In the genomic region with DNA sequence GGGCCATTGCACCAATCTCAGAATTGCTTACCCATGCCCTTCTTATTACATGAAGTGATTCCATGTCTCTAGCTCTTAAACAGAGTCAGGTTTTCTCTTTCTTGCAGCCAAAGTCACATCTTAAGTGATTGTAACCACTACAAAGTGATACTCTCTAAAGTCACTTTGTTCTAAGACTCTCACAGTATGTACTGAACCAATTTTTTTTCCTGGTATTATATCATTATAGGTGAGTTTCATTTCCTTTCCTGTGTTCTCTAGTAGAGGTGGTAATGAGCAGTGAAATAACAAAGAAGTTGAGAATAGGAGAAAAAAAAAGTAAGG, we compare ENCODE assay signal across 17 cellular contexts.
A peak's percentile ranks its signal among the peaks of the same experiment; 100 is the strongest.
DNase-seq lines count a peak whose midpoint lies in the region; ATAC-seq and TF ChIP-seq lines count a peak whose summit lies in the region.
"Had no signal": no experiment of that assay in that cellular context is flagged by ENCODE, and none has a peak within 500 bp of the region (broad histone marks: within the 10 kb centered on the region; RNA-seq: fewer than 3 reads in every experiment).

No MANE protein-coding gene starts in this region.

- H3K36me3 ChIP-seq in spleen (no peaks in the 10 kb centered on the region), heart left ventricle (no peaks in the 10 kb centered on the region)
- H3K36me3 ChIP-seq: gastroesophageal sphincter, right atrium auricular region had no signal

- peak overlapping the region; percentile 56 for H3K4me3 Mint-ChIP-seq in activated T-cell treated with anti-CD3 and anti-CD28 coated beads, Interleukin-2, amount 50 U/mL, for 24 hours
- peak overlapping the region; percentile 7 for H3K4me3 Mint-ChIP-seq in activated T-helper 2 cell treated with anti-CD3 and anti-CD28 coated beads, Interferon-gamma antibody, Interleukin-2, Interleukin-4, amounts not matched to agents 10 μg/mL and 5 μg/mL and 100 μg/mL, durations not matched to agents 14 hours and 24 hours and 36 hours (ENCODE audit: low read depth)

- H3K27me3 ChIP-seq in spleen (replicated peaks in 1 of 7) (no peaks in the 10 kb centered on the region), heart left ventricle (peaks cover 0 to 2% (median 0%) of the 10 kb centered on the region in 9 donors)
- H3K27me3 ChIP-seq: gastroesophageal sphincter, right atrium auricular region had no signal

- H3K9me3 Mint-ChIP-seq in activated T-cell treated with anti-CD3 and anti-CD28 coated beads, Interleukin-2, amount 50 U/mL, for 24 hours = peaks cover 5% of the 10 kb centered on the region
- peaks cover 3% of the 10 kb centered on the region for H3K9me3 Mint-ChIP-seq in activated T-helper 2 cell treated with anti-CD3 and anti-CD28 coated beads, Interferon-gamma antibody, Interleukin-2, Interleukin-4, amounts not matched to agents 10 μg/mL and 5 μg/mL and 100 μg/mL, durations not matched to agents 14 hours and 24 hours and 36 hours

- H3K4me1 ChIP-seq in spleen (peaks cover 5 to 75% (median 28%) of the 10 kb centered on the region in 6 donors), heart left ventricle (peaks cover 0 to 23% (median 0%) of the 10 kb centered on the region in 12 donors)
- H3K4me1 ChIP-seq: gastroesophageal sphincter, right atrium auricular region had no signal

- TF ChIP-seq CTCF in spleen (IDR thresholded peaks at IDR 0.05 in 8 of 11, conservative IDR thresholded peaks at IDR 0.05 in 3 of 11) (no peak), heart left ventricle (IDR thresholded peaks at IDR 0.05) (no peak)

- intact Hi-C loops in activated T-helper 2 cell treated with anti-CD3 and anti-CD28 coated beads, Interferon-gamma antibody, Interleukin-2, Interleukin-4, amounts not matched to agents 10 μg/mL and 5 μg/mL and 100 μg/mL, durations not matched to agents 14 hours and 24 hours and 36 hours (cut with micrococcal nuclease) = loop anchor here (2.0 kb wide), 1 partner anchor 43 kb away; no protein-coding TSS in a partner anchor
- intact Hi-C loops in spleen (cut with DNase I; ENCODE audit: low total_unique reads) (no loop called here), heart left ventricle (cut with DNase I) (no loop called here)

- H3K9me3 ChIP-seq in spleen = no peaks in the 10 kb centered on the region
- no peaks in the 10 kb centered on the region for H3K9me3 ChIP-seq in heart left ventricle
- H3K9me3 ChIP-seq: gastroesophageal sphincter, right atrium auricular region had no signal

- H3K36me3 Mint-ChIP-seq in activated T-cell treated with anti-CD3 and anti-CD28 coated beads, Interleukin-2, amount 50 U/mL, for 24 hours (ENCODE audit: low read depth) = no peaks in the 10 kb centered on the region
- peaks cover 13% of the 10 kb centered on the region for H3K36me3 Mint-ChIP-seq in activated T-helper 2 cell treated with anti-CD3 and anti-CD28 coated beads, Interferon-gamma antibody, Interleukin-2, Interleukin-4, amounts not matched to agents 10 μg/mL and 5 μg/mL and 100 μg/mL, durations not matched to agents 14 hours and 24 hours and 36 hours (ENCODE audit: low read depth)

- H3K4me3 ChIP-seq in Jurkat, Clone E6-1 (ENCODE audit: low read length) = no peak overlapping the region
- H3K4me3 ChIP-seq in spleen (no peak overlapping the region), heart left ventricle (no peak overlapping the region)
- H3K4me3 ChIP-seq: gastroesophageal sphincter, right atrium auricular region had no signal

- H3K4me1 Mint-ChIP-seq in activated T-cell treated with anti-CD3 and anti-CD28 coated beads, Interleukin-2, amount 50 U/mL, for 24 hours (ENCODE audit: low read depth) = peaks cover 85% of the 10 kb centered on the region
- H3K4me1 Mint-ChIP-seq in activated T-helper 2 cell treated with anti-CD3 and anti-CD28 coated beads, Interferon-gamma antibody, Interleukin-2, Interleukin-4, amounts not matched to agents 10 μg/mL and 5 μg/mL and 100 μg/mL, durations not matched to agents 14 hours and 24 hours and 36 hours (ENCODE audit: low read depth) = peaks cover 74% of the 10 kb centered on the region

- TF ChIP-seq POLR2A in spleen (IDR thresholded peaks at IDR 0.05) (no peak), heart left ventricle (IDR thresholded peaks at IDR 0.05) (no peak)

- H3K27ac Mint-ChIP-seq in activated T-cell treated with anti-CD3 and anti-CD28 coated beads, Interleukin-2, amount 50 U/mL, for 24 hours = peak overlapping the region; percentile 96
- peak overlapping the region; percentile 91 for H3K27ac Mint-ChIP-seq in activated T-helper 2 cell treated with anti-CD3 and anti-CD28 coated beads, Interferon-gamma antibody, Interleukin-2, Interleukin-4, amounts not matched to agents 10 μg/mL and 5 μg/mL and 100 μg/mL, durations not matched to agents 14 hours and 24 hours and 36 hours

- DNase-seq in activated T-cell treated with anti-CD3 and anti-CD28 coated beads, Interleukin-2, amount 50 U/mL, for 24 hours = no peak
- DNase-seq in activated T-cell treated with anti-CD3 and anti-CD28 coated beads for 4 hours = no peak
- DNase-seq in Jurkat, Clone E6-1 (ENCODE audit: low read depth, low spot score) = peak; percentile 81
- no peak for DNase-seq in activated T-helper 2 cell treated with anti-CD3 and anti-CD28 coated beads, Interferon-gamma antibody, Interleukin-2, Interleukin-4, amounts not matched to agents 10 μg/mL and 5 μg/mL and 100 μg/mL, durations not matched to agents 14 hours and 24 hours and 36 hours (ENCODE audit: low spot score)
- no peak for DNase-seq in spleen
- no peak for DNase-seq in NCI-H82 treated with DMSO at 0.1 percent for 48 hours (lab: John Stamatoyannopoulos, UW; ENCODE audit: unreplicated experiment)
- no peak for DNase-seq in activated gamma-delta T cell (lab: John Stamatoyannopoulos, UW)
- no peak for DNase-seq in heart left ventricle
- DNase-seq: ACHN; activated CD4-positive, alpha-beta T cell treated with anti-CD3 and anti-CD28 coated beads, Interleukin-2, amount 50 U/mL, for 4 hours; dermis blood vessel endothelial cell; erythroblast; midbrain; NCI-H1694 treated with DMSO at 0.1 percent for 48 hours; substantia nigra had no signal

- H3K27ac ChIP-seq in spleen (peak overlapping the region in 7 of 8 donors; percentile 16 to 62 (median 52)), heart left ventricle (peak overlapping the region in 1 of 12 donors; percentile 61)
- H3K27ac ChIP-seq: gastroesophageal sphincter, right atrium auricular region had no signal

- ATAC-seq in heart left ventricle = no peak
- ATAC-seq: gastroesophageal sphincter had no signal

- H3K27me3 Mint-ChIP-seq in activated T-cell treated with anti-CD3 and anti-CD28 coated beads, Interleukin-2, amount 50 U/mL, for 24 hours = no peaks in the 10 kb centered on the region
- no peaks in the 10 kb centered on the region for H3K27me3 Mint-ChIP-seq in activated T-helper 2 cell treated with anti-CD3 and anti-CD28 coated beads, Interferon-gamma antibody, Interleukin-2, Interleukin-4, amounts not matched to agents 10 μg/mL and 5 μg/mL and 100 μg/mL, durations not matched to agents 14 hours and 24 hours and 36 hours (ENCODE audit: low read depth)
